In genomic region chr9:110021891-110022290, GRCh38 we compare ENCODE assay signal across 8 cellular contexts.
DNase-seq lines count a peak whose midpoint lies in the region; ATAC-seq and TF ChIP-seq lines count a peak whose summit lies in the region.

No MANE protein-coding gene starts in this region.

- peak overlapping the region; percentile 20 for H3K4me2 ChIP-seq in DOHH2 (ENCODE audit: low read length)

- no peaks in the 10 kb centered on the region for H3K36me3 ChIP-seq in DOHH2 (ENCODE audit: control insufficient read depth, low read length)
- peaks cover 42% of the 10 kb centered on the region for H3K36me3 ChIP-seq in adipocyte (ENCODE audit: control insufficient read depth, insufficient read depth, low read length, severe bottlenecking)

- H3K9me3 ChIP-seq in DOHH2 (ENCODE audit: control insufficient read depth, insufficient read depth, low read length), result no peaks in the 10 kb centered on the region
- no peaks in the 10 kb centered on the region for H3K9me3 ChIP-seq in adipocyte (ENCODE audit: control insufficient read depth, low read length)

- no peak overlapping the region for H3K9ac ChIP-seq in adipocyte (ENCODE audit: low read length)

- no peaks in the 10 kb centered on the region for H3K27me3 ChIP-seq in DOHH2 (ENCODE audit: control insufficient read depth, low read length)
- H3K27me3 ChIP-seq in adipocyte (replicated peaks; ENCODE audit: control insufficient read depth, insufficient read depth, low read length), result no peaks in the 10 kb centered on the region

- DNase-seq in adipocyte (ENCODE audit: low read depth) (peak; percentile 42), nephron progenitor cell (no peak), NCI-H226 (no peak)
- no peak for DNase-seq in activated CD4-positive, alpha-beta T cell treated with anti-CD3 and anti-CD28 coated beads for 4 hours
- DNase-seq in stimulated activated CD4-positive, alpha-beta T cell treated with anti-CD3 and anti-CD28 coated beads, Interleukin-15, amount 100 ng/mL, for 24 hours, result no peak

- peaks cover 14% of the 10 kb centered on the region for H3K4me1 ChIP-seq in DOHH2 (ENCODE audit: control insufficient read depth, low read length)
- H3K4me1 ChIP-seq in adipocyte (ENCODE audit: control insufficient read depth, insufficient read depth, low read length), result peaks cover 7% of the 10 kb centered on the region

- no peaks in the 10 kb centered on the region for H3K4me1 Mint-ChIP-seq in nephron progenitor cell

- no peak overlapping the region for H3K4me3 ChIP-seq in DOHH2 (ENCODE audit: low read length)
- H3K4me3 ChIP-seq in adipocyte (ENCODE audit: low read length), result no peak overlapping the region

- H3K9me3 Mint-ChIP-seq in nephron progenitor cell, result peaks cover 9% of the 10 kb centered on the region

- no peaks in the 10 kb centered on the region for H3K9me2 ChIP-seq in DOHH2 (replicated peaks; ENCODE audit: control insufficient read depth, low read length)

- no peak overlapping the region for H3K27ac Mint-ChIP-seq in nephron progenitor cell

- H3K36me3 Mint-ChIP-seq in nephron progenitor cell (ENCODE audit: low read depth), result peaks cover 24% of the 10 kb centered on the region

- H3K27me3 Mint-ChIP-seq in nephron progenitor cell (ENCODE audit: low read depth, poor library complexity), result no peaks in the 10 kb centered on the region

- no peaks in the 10 kb centered on the region for H3K79me2 ChIP-seq in DOHH2 (ENCODE audit: control insufficient read depth, low read length)

- H3K27ac ChIP-seq in DOHH2 (ENCODE audit: low read depth, low read length), result no peak overlapping the region

- ATAC-seq in GM19438 (IDR thresholded peaks at IDR 0.05; ENCODE audit: low read depth, unreplicated experiment), result peak; percentile 91
- peak; percentile 99 for ATAC-seq in HG03432 (IDR thresholded peaks at IDR 0.05; ENCODE audit: unreplicated experiment)

- no peaks in the 10 kb centered on the region for H3F3A ChIP-seq in DOHH2 (ENCODE audit: control insufficient read depth, insufficient read depth)

- no peaks in the 10 kb centered on the region for H4K20me1 ChIP-seq in DOHH2 (ENCODE audit: control insufficient read depth, insufficient read depth, low read depth, low read length)

- no peak overlapping the region for H3K4me3 Mint-ChIP-seq in nephron progenitor cell

- TF ChIP-seq CTCF in DOHH2 (IDR thresholded peaks at IDR 0.05; ENCODE audit: low read depth, low read length, poor library complexity, severe bottlenecking), result no peak
- no peak for TF ChIP-seq CTCF in nephron progenitor cell (IDR thresholded peaks at IDR 0.05)
